In the genomic region with DNA sequence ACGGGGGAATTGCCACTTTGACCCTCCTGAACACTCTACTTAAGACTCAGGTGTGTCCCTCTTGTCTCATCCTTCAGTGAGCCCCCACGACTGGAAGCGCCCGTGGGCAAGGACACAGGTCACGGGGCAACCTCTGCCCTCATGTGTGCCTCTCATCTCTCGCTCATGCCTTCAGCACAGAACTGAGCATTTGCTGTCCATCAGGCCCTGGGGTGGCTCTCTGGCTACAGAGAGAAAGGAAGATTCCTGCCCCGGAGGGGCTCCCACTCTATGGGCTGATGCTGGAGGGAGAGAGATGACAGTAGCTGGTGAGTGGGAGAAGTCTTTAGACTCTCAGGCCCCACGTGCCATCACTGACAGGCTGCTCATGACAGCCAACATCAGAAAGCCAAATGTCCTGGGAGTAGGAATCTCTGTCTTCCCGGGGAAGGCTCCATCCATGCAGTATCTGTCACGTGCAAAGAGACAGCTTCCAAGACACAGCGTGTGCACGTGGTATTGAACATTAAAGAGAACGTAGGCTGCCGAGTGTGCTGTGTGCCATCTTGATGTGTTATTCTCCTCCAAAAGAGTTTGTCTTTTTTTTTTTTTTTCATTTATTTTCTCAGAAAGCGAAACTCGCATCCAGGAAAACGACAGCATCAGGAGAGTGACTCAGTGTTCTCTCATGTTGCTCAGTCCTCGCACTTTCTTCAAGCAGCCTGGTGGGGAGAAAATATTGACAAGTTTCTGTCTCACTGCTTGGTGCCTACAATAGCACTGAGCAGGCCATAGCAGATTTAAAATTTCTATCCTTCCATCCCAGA, we compare ENCODE assay signal across 22 cellular contexts.
"Had no signal": no experiment of that assay in that cellular context is flagged by ENCODE, and none has a peak within 500 bp of the region (broad histone marks: within the 10 kb centered on the region; RNA-seq: fewer than 3 reads in every experiment).

No MANE protein-coding gene starts in this region.

- H3K27ac ChIP-seq: VCaP had no signal

- H3K27ac Mint-ChIP-seq: activated CD4-positive, alpha-beta memory T cell treated with anti-CD3 and anti-CD28 coated beads, Interleukin-2, amount 10 ng/mL, durations not matched to agents 7 days and 5 days; activated naive CD4-positive, alpha-beta T cell treated with anti-CD3 and anti-CD28 coated beads, Interleukin-2, amount 10 ng/mL, durations not matched to agents 7 days and 5 days; activated naive CD8-positive, alpha-beta T cell treated with anti-CD3 and anti-CD28 coated beads for 36 hours; activated T-cell treated with anti-CD3 and anti-CD28 coated beads, Interleukin-2, amount 50 U/mL, for 72 hours; activated T-helper 2 cell treated with anti-CD3 and anti-CD28 coated beads, Interferon-gamma antibody, Interleukin-2, Interleukin-4, amounts not matched to agents 10 μg/mL and 5 μg/mL and 100 μg/mL, durations not matched to agents 14 hours and 24 hours and 36 hours had no signal

- DNase-seq: activated CD4-positive, alpha-beta memory T cell treated with anti-CD3 and anti-CD28 coated beads, Interleukin-2, amount 10 ng/mL, durations not matched to agents 7 days and 5 days; activated CD4-positive, alpha-beta T cell treated with anti-CD3 and anti-CD28 coated beads, Interleukin-2, amount 50 U/mL, for 1 hour; activated gamma-delta T cell treated with Interleukin-2 at 50 U/mL for 16 hours; activated naive CD4-positive, alpha-beta T cell treated with anti-CD3 and anti-CD28 coated beads, Interleukin-2, amount 10 ng/mL, durations not matched to agents 7 days and 5 days; activated naive CD8-positive, alpha-beta T cell treated with anti-CD3 and anti-CD28 coated beads for 36 hours; activated T-cell treated with anti-CD3 and anti-CD28 coated beads for 4 hours; activated T-cell treated with anti-CD3 and anti-CD28 coated beads, Interleukin-2, amount 50 U/mL, for 72 hours; cerebellar nuclear complex; Kasumi-1; NCI-H1105 treated with DMSO at 0.1 percent for 48 hours; NCI-H1436 treated with DMSO at 0.1 percent for 48 hours; NCI-H187 treated with DMSO at 0.1 percent for 48 hours; NCI-H2171; NCI-H2227 treated with DMSO at 0.1 percent for 48 hours; NCI-H446 treated with DMSO at 0.1 percent for 48 hours; NCI-H526; NCI-H774; SIG-M5; T-helper 2 cell; T1000 had no signal

- H3K27me3 Mint-ChIP-seq: activated naive CD4-positive, alpha-beta T cell treated with anti-CD3 and anti-CD28 coated beads, Interleukin-2, amount 10 ng/mL, durations not matched to agents 7 days and 5 days had no signal

- H3K4me1 Mint-ChIP-seq: activated CD4-positive, alpha-beta memory T cell treated with anti-CD3 and anti-CD28 coated beads, Interleukin-2, amount 10 ng/mL, durations not matched to agents 7 days and 5 days; activated naive CD4-positive, alpha-beta T cell treated with anti-CD3 and anti-CD28 coated beads, Interleukin-2, amount 10 ng/mL, durations not matched to agents 7 days and 5 days; activated naive CD8-positive, alpha-beta T cell treated with anti-CD3 and anti-CD28 coated beads for 36 hours had no signal

- ATAC-seq: activated T-cell treated with anti-CD3 and anti-CD28 coated beads, Interleukin-2, amount 50 U/mL, for 72 hours had no signal

- H3K36me3 Mint-ChIP-seq: activated naive CD4-positive, alpha-beta T cell treated with anti-CD3 and anti-CD28 coated beads, Interleukin-2, amount 10 ng/mL, durations not matched to agents 7 days and 5 days; activated naive CD8-positive, alpha-beta T cell treated with anti-CD3 and anti-CD28 coated beads for 36 hours had no signal

- H3K4me3 Mint-ChIP-seq: activated CD4-positive, alpha-beta memory T cell treated with anti-CD3 and anti-CD28 coated beads, Interleukin-2, amount 10 ng/mL, durations not matched to agents 7 days and 5 days; activated naive CD4-positive, alpha-beta T cell treated with anti-CD3 and anti-CD28 coated beads, Interleukin-2, amount 10 ng/mL, durations not matched to agents 7 days and 5 days; activated naive CD8-positive, alpha-beta T cell treated with anti-CD3 and anti-CD28 coated beads for 36 hours; activated T-cell treated with anti-CD3 and anti-CD28 coated beads, Interleukin-2, amount 50 U/mL, for 72 hours had no signal

- H3K9me3 Mint-ChIP-seq: activated CD4-positive, alpha-beta memory T cell treated with anti-CD3 and anti-CD28 coated beads, Interleukin-2, amount 10 ng/mL, durations not matched to agents 7 days and 5 days; activated naive CD8-positive, alpha-beta T cell treated with anti-CD3 and anti-CD28 coated beads for 36 hours; activated T-helper 2 cell treated with anti-CD3 and anti-CD28 coated beads, Interferon-gamma antibody, Interleukin-2, Interleukin-4, amounts not matched to agents 10 μg/mL and 5 μg/mL and 100 μg/mL, durations not matched to agents 14 hours and 24 hours and 36 hours had no signal
